Comparison of ENCODE assay signal across 15 cellular contexts in genomic region chr10:22341936-22342222, GRCh38. TPM values are rescaled to one million over a fixed set of nuclear protein-coding genes. Genes with fewer than 3 reads are reported as not detected.
DNase-seq lines count a peak whose midpoint lies in the region; ATAC-seq, FAIRE-seq and TF ChIP-seq lines count a peak whose summit lies in the region.
"Had no signal": no experiment of that assay in that cellular context is flagged by ENCODE, and none has a peak within 500 bp of the region (broad histone marks: within the 10 kb centered on the region; RNA-seq: fewer than 3 reads in every experiment).

No MANE protein-coding gene starts in this region.

- H3K4me1 Mint-ChIP-seq in activated CD8-positive, alpha-beta T cell treated with anti-CD3 and anti-CD28 coated beads, Interleukin-2, amount 10 ng/mL, durations not matched to agents 7 days and 5 days (ENCODE audit: low read depth), result peaks cover 44% of the 10 kb centered on the region
- peaks cover 11 to 18% of the 10 kb centered on the region in 2 donors for H3K4me1 Mint-ChIP-seq in natural killer cell

- H3K27me3 Mint-ChIP-seq in activated CD8-positive, alpha-beta T cell treated with anti-CD3 and anti-CD28 coated beads, Interleukin-2, amount 10 ng/mL, durations not matched to agents 7 days and 5 days (ENCODE audit: low read depth), result peaks cover 76% of the 10 kb centered on the region
- peaks cover 60 to 77% of the 10 kb centered on the region in 2 donors for H3K27me3 Mint-ChIP-seq in natural killer cell (ENCODE audit: low read depth in 2 of 2)

- H3K4me3 Mint-ChIP-seq in activated CD8-positive, alpha-beta T cell treated with anti-CD3 and anti-CD28 coated beads, Interleukin-2, amount 10 ng/mL, durations not matched to agents 7 days and 5 days, result peak overlapping the region; percentile 69
- H3K4me3 Mint-ChIP-seq in natural killer cell, result peak overlapping the region; percentile 65

- H3K4me1 ChIP-seq in BLaER1, result peaks cover 60% of the 10 kb centered on the region
- H3K4me1 ChIP-seq in DOHH2 (ENCODE audit: control insufficient read depth, low read length), result peaks cover 61% of the 10 kb centered on the region
- no peaks in the 10 kb centered on the region for H3K4me1 ChIP-seq in small intestine (ENCODE audit: control insufficient read depth in 2 of 2, insufficient read depth in 1 of 2, low read depth in 1 of 2, low read length in 1 of 2)

- H3K4me3 ChIP-seq in BLaER1 (peak overlapping the region; percentile 77), DOHH2 (ENCODE audit: low read length) (no peak overlapping the region), small intestine (ENCODE audit: low read depth in 1 of 2, low read length in 2 of 2) (no peak overlapping the region)

- H3K27ac Mint-ChIP-seq in activated CD8-positive, alpha-beta T cell treated with anti-CD3 and anti-CD28 coated beads, Interleukin-2, amount 10 ng/mL, durations not matched to agents 7 days and 5 days, result no peak overlapping the region
- peak overlapping the region in 1 of 2 donors; percentile 29 for H3K27ac Mint-ChIP-seq in natural killer cell

- H3K27me3 ChIP-seq in BLaER1 (peaks cover 96% of the 10 kb centered on the region), DOHH2 (ENCODE audit: control insufficient read depth, low read length) (peaks cover 64% of the 10 kb centered on the region), small intestine (ENCODE audit: control insufficient read depth in 2 of 2, insufficient read depth in 2 of 2, low read length in 2 of 2) (peaks cover 10 to 28% of the 10 kb centered on the region in 2 donors)

- no peaks in the 10 kb centered on the region for H3K79me2 ChIP-seq in DOHH2 (ENCODE audit: control insufficient read depth, low read length)

- CTCF ChIA-PET in activated CD8-positive, alpha-beta T cell treated with anti-CD3 and anti-CD28 coated beads, Interleukin-2, amount 10 ng/mL, durations not matched to agents 7 days and 5 days (lab: Charles Lee), result no interaction called here

- no peak for ATAC-seq in activated CD8-positive, alpha-beta T cell treated with anti-CD3 and anti-CD28 coated beads, Interleukin-2, amount 10 ng/mL, durations not matched to agents 7 days and 5 days
- ATAC-seq in natural killer cell, result no peak

- FAIRE-seq in urothelium cell line (lab: Jason Lieb, UNC), result no peak
- FAIRE-seq in small intestine (lab: Jason Lieb, UNC), result no peak
- FAIRE-seq: islet of Langerhans had no signal

- H3K9me3 Mint-ChIP-seq in activated CD8-positive, alpha-beta T cell treated with anti-CD3 and anti-CD28 coated beads, Interleukin-2, amount 10 ng/mL, durations not matched to agents 7 days and 5 days (ENCODE audit: insufficient read depth), result no peaks in the 10 kb centered on the region
- H3K9me3 Mint-ChIP-seq in natural killer cell, result peaks cover 0 to 2% of the 10 kb centered on the region in 2 donors

- peaks cover 33% of the 10 kb centered on the region for H4K20me1 ChIP-seq in BLaER1
- no peaks in the 10 kb centered on the region for H4K20me1 ChIP-seq in DOHH2 (ENCODE audit: control insufficient read depth, insufficient read depth, low read depth, low read length)

- TF ChIP-seq CTCF in DOHH2 (IDR thresholded peaks at IDR 0.05; ENCODE audit: low read depth, low read length, poor library complexity, severe bottlenecking) (no peak), natural killer cell (IDR thresholded peaks at IDR 0.05) (no peak)

- no peak for DNase-seq in activated CD8-positive, alpha-beta T cell treated with anti-CD3 and anti-CD28 coated beads, Interleukin-2, amount 10 ng/mL, durations not matched to agents 7 days and 5 days
- DNase-seq in natural killer cell (no peak), dedifferentiated amniotic fluid mesenchymal stem cell (ENCODE audit: extremely low spot score) (no peak), urothelium cell line (ENCODE audit: low spot score) (no peak), small intestine (no peak)
- DNase-seq: activated CD4-positive, alpha-beta T cell treated with anti-CD3 and anti-CD28 coated beads for 4 hours; activated gamma-delta T cell treated with Interleukin-2 at 50 U/mL for 16 hours; NCI-H524; stimulated activated CD4-positive, alpha-beta T cell treated with anti-CD3 and anti-CD28 coated beads, Interleukin-1b, Interleukin-23, amount 100 ng/mL, for 48 hours; stimulated activated CD8-positive, alpha-beta memory T cell treated with anti-CD3 and anti-CD28 coated beads, Interleukin-4, amount 100 ng/mL, for 48 hours; uterus had no signal

- intact Hi-C loops in natural killer cell (cut with micrococcal nuclease), result loop anchor here (2.0 to 10.0 kb wide), 6 partner anchors 90 to 823 kb away; no protein-coding TSS in a partner anchor

- H3K36me3 Mint-ChIP-seq in activated CD8-positive, alpha-beta T cell treated with anti-CD3 and anti-CD28 coated beads, Interleukin-2, amount 10 ng/mL, durations not matched to agents 7 days and 5 days (ENCODE audit: low read depth), result peaks cover 9% of the 10 kb centered on the region
- H3K36me3 Mint-ChIP-seq in natural killer cell, result no peaks in the 10 kb centered on the region

- peaks cover 14% of the 10 kb centered on the region for H3K9me3 ChIP-seq in BLaER1
- no peaks in the 10 kb centered on the region for H3K9me3 ChIP-seq in DOHH2 (ENCODE audit: control insufficient read depth, insufficient read depth, low read length)
- no peaks in the 10 kb centered on the region for H3K9me3 ChIP-seq in small intestine (ENCODE audit: control insufficient read depth, low read depth)
- H3K9me3 ChIP-seq: uterus had no signal

- H3K9ac ChIP-seq in BLaER1, result peak overlapping the region; percentile 95

- H3K9me2 ChIP-seq in DOHH2 (replicated peaks; ENCODE audit: control insufficient read depth, low read length), result no peaks in the 10 kb centered on the region

- H3K4me2 ChIP-seq in BLaER1 (peak overlapping the region; percentile 79), DOHH2 (ENCODE audit: low read length) (peak overlapping the region; percentile 83)

- H3K27ac ChIP-seq in BLaER1 (peak overlapping the region; percentile 98), DOHH2 (ENCODE audit: low read depth, low read length) (no peak overlapping the region), small intestine (ENCODE audit: low read depth in 1 of 2, low read length in 1 of 2) (no peak overlapping the region)

- H3K36me3 ChIP-seq in BLaER1 (no peaks in the 10 kb centered on the region), DOHH2 (ENCODE audit: control insufficient read depth, low read length) (no peaks in the 10 kb centered on the region), small intestine (ENCODE audit: control insufficient read depth in 2 of 2, insufficient read depth in 2 of 2, low read length in 2 of 2) (no peaks in the 10 kb centered on the region)
- H3K36me3 ChIP-seq: gastroesophageal sphincter, uterus had no signal

- POLR2A ChIA-PET in activated CD8-positive, alpha-beta T cell treated with anti-CD3 and anti-CD28 coated beads, Interleukin-2, amount 10 ng/mL, durations not matched to agents 7 days and 5 days (lab: Charles Lee), result interaction anchor here (2.5 kb wide), 1 partner anchor 19 kb away, joined by 8 read pairs; no protein-coding TSS in a partner anchor

- peaks cover 23% of the 10 kb centered on the region for H3F3A ChIP-seq in DOHH2 (ENCODE audit: control insufficient read depth, insufficient read depth)

- 24 to 41% (median 30%) methylated on average over 5 of the region's 5 CpGs for WGBS in small intestine, 3 donors

RNA-seq across cellular contexts. Expression of gene SPAG6, which starts 3.4 kb away (rescaled TPM):
- total RNA-seq in activated CD8-positive, alpha-beta T cell treated with anti-CD3 and anti-CD28 coated beads, Interleukin-2, amount 10 ng/mL, durations not matched to agents 7 days and 5 days, result under 1 TPM; 0.70 to 0.90 TPM
- under 1 TPM in 2 of 3 donors, not detected in 1; 0.35 to 0.79 TPM for total RNA-seq in natural killer cell
- polyA plus RNA-seq in small intestine, result under 1 TPM in 2 of 3 donors, not detected in 1; 0.04 to 0.27 TPM
- total RNA-seq: gastroesophageal sphincter had no signal

RNA-seq across cellular contexts. Expression of gene BMI1, which starts 21.0 kb away (rescaled TPM):
- total RNA-seq in activated CD8-positive, alpha-beta T cell treated with anti-CD3 and anti-CD28 coated beads, Interleukin-2, amount 10 ng/mL, durations not matched to agents 7 days and 5 days, result 10 to 100 TPM; 26.2 to 26.4 TPM
- 10 to 100 TPM; 60.5 to 69.8 (median 66.4) TPM for total RNA-seq in natural killer cell
- 10 to 100 TPM; 10.3 to 22.0 (median 17.3) TPM for polyA plus RNA-seq in small intestine

RNA-seq across cellular contexts. Expression of gene COMMD3, which starts 25.7 kb away (rescaled TPM):
- total RNA-seq in activated CD8-positive, alpha-beta T cell treated with anti-CD3 and anti-CD28 coated beads, Interleukin-2, amount 10 ng/mL, durations not matched to agents 7 days and 5 days, result 10 to 100 TPM; 59.7 to 63.3 TPM
- total RNA-seq in natural killer cell, result 10 to 100 TPM; 43.1 to 48.3 (median 44.2) TPM
- polyA plus RNA-seq in small intestine, result 10 to 100 TPM; 44.3 to 71.8 (median 70.3) TPM
